21 cellular contexts compared by ENCODE assay signal in the genomic region with DNA sequence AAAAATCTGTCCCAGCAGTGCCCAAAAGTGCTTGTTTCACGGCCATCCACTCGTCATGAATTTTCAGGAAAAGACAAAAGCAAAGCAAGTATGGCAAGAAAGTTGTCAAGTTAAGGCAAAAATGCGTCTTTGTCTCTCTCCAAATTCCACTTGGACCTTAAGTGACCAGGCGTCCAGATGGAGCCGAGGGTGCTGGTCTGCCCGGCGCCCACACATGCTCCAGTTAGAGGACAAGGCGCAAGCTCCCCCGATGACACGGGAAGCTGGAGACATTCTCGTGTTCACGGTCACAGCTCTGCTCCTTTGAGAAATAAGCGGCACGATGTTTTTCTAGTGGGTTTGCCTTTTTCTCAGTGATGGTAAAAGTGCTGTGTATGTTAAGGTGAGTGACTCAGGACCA.
"Had no signal": no experiment of that assay in that cellular context is flagged by ENCODE, and none has a peak within 500 bp of the region (broad histone marks: within the 10 kb centered on the region; RNA-seq: fewer than 3 reads in every experiment).

No MANE protein-coding gene starts in this region.

- H3K4me3 ChIP-seq: coronary artery, dorsolateral prefrontal cortex had no signal

- DNase-seq: activated B cell treated with CpG ODN at 0.5 μM for 24 hours; activated CD4-positive, alpha-beta memory T cell treated with anti-CD3 and anti-CD28 coated beads, Interleukin-2, amount 10 ng/mL, durations not matched to agents 7 days and 5 days; activated CD4-positive, alpha-beta T cell treated with anti-CD3 and anti-CD28 coated beads for 4 hours; activated CD4-positive, alpha-beta T cell treated with anti-CD3 and anti-CD28 coated beads, Interleukin-2, amount 10 ng/mL, durations not matched to agents 7 days and 5 days; activated CD4-positive, alpha-beta T cell treated with anti-CD3 and anti-CD28 coated beads, Interleukin-2, amount 50 U/mL, for 4 hours; activated CD4-positive, CD25-positive, alpha-beta regulatory T cell treated with anti-CD3 and anti-CD28 coated beads, Interleukin-2, amount 50 U/mL, for 72 hours; activated gamma-delta T cell treated with Interleukin-2 at 50 U/mL for 16 hours; activated naive CD4-positive, alpha-beta T cell treated with Interleukin-2 at 50 U/mL for 16 hours; activated T-cell treated with anti-CD3 and anti-CD28 coated beads, Interleukin-2, amount 50 U/mL, for 1 hour; activated T-cell treated with anti-CD3 and anti-CD28 coated beads, Interleukin-2, amount 50 U/mL, for 48 hours; amniotic stem cell; anterior cingulate cortex; brain microvascular endothelial cell; effector memory CD4-positive, alpha-beta T cell; endodermal cell; foreskin fibroblast; T-helper 2 cell; WERI-Rb-1 had no signal

- ATAC-seq: esophagus mucosa had no signal

- H3K27me3 ChIP-seq: brain microvascular endothelial cell had no signal

- H3K36me3 ChIP-seq: brain microvascular endothelial cell, WERI-Rb-1 had no signal

- H3K27ac ChIP-seq: brain microvascular endothelial cell, coronary artery, dorsolateral prefrontal cortex, WERI-Rb-1 had no signal
